Comparison of ENCODE assay signal across 1 cellular context in genomic region chr20:13738187-13738586, GRCh38.
TF ChIP-seq lines count a peak whose summit lies in the region.

No MANE protein-coding gene starts in this region.

TF ChIP-seq in K562, 482 proteins besides CTCF, POLR2A, EP300 and RAD21:
- TF ChIP-seq ZNF121 (CRISPR knock-in tag; conservative IDR thresholded peaks at IDR 0.05): peak; percentile 64
TF ChIP-seq in K562: peak in this region for 1; not testable (repeated sequence) for 481.
